Comparison of ENCODE assay signal across 17 cellular contexts in genomic region chr16:1548727-1549126, GRCh38. TPM values are rescaled to one million over a fixed set of nuclear protein-coding genes. Genes with fewer than 3 reads are reported as not detected.
DNase-seq lines count a peak whose midpoint lies in the region; ATAC-seq and TF ChIP-seq lines count a peak whose summit lies in the region.
"Had no signal": no experiment of that assay in that cellular context is flagged by ENCODE, and none has a peak within 500 bp of the region (broad histone marks: within the 10 kb centered on the region; RNA-seq: fewer than 3 reads in every experiment).

No MANE protein-coding gene starts in this region.

- no peaks in the 10 kb centered on the region for H3K27me3 ChIP-seq in RWPE2 (ENCODE audit: insufficient read depth, poor library complexity, severe bottlenecking)
- no peaks in the 10 kb centered on the region for H3K27me3 ChIP-seq in psoas muscle (ENCODE audit: insufficient read depth in 3 of 3, low read length in 2 of 3)
- no peaks in the 10 kb centered on the region for H3K27me3 ChIP-seq in PC-9 (ENCODE audit: insufficient read depth, low read depth)
- H3K27me3 ChIP-seq: vagina had no signal

- peaks cover under 1% of the 10 kb centered on the region; the same call in 1 of the 2 replicates for H3F3A ChIP-seq in PC-9 (ENCODE audit: insufficient read depth, low read depth)

- 74 to 85% (median 75%) methylated on average over 23 of the region's 23 CpGs for WGBS in psoas muscle, 3 donors

- CTCF ChIA-PET in PC-9 (lab: Charles Lee) = no interaction called here

- H3K27ac ChIP-seq in RWPE2 (ENCODE audit: poor library complexity, severe bottlenecking) = no peak overlapping the region
- H3K27ac ChIP-seq in epithelial cell of prostate = no peak overlapping the region
- peak overlapping the region; percentile 56 for H3K27ac ChIP-seq in psoas muscle
- no peak overlapping the region for H3K27ac ChIP-seq in PC-9
- H3K27ac ChIP-seq: vagina had no signal

- no peak overlapping the region for H2AFZ ChIP-seq in PC-9

- DNase-seq in DMS153 (lab: John Stamatoyannopoulos, UW) = peak; percentile 81
- no peak for DNase-seq in RWPE2 (ENCODE audit: low spot score)
- DNase-seq in epithelial cell of prostate (ENCODE audit: low read depth, low spot score) = peak; percentile 67
- no peak for DNase-seq in psoas muscle
- no peak for DNase-seq in glomerular visceral epithelial cell (ENCODE audit: extremely low spot score)
- no peak for DNase-seq in amniotic stem cell (lab: John Stamatoyannopoulos, UW)
- DNase-seq in PC-9 = no peak
- DNase-seq in HK-2 (ENCODE audit: unreplicated experiment) = no peak
- DNase-seq: activated naive CD4-positive, alpha-beta T cell; AML-193; glutamatergic neuron; kidney; NCI-H1694; NCI-H510A treated with DMSO at 0.1 percent for 48 hours had no signal

- H3K4me1 ChIP-seq in RWPE2 (ENCODE audit: insufficient read depth, poor library complexity, severe bottlenecking) (peaks cover 9% of the 10 kb centered on the region), psoas muscle (peaks cover 41% of the 10 kb centered on the region), PC-9 (replicated peaks; ENCODE audit: insufficient read depth) (peaks cover 2% of the 10 kb centered on the region)

- no peaks in the 10 kb centered on the region for H3K36me3 ChIP-seq in RWPE2 (ENCODE audit: low read depth)
- H3K36me3 ChIP-seq in psoas muscle (ENCODE audit: insufficient read depth in 1 of 2, low read depth in 1 of 2) = peaks cover 0 to 10% of the 10 kb centered on the region in 2 donors
- H3K36me3 ChIP-seq in PC-9 (ENCODE audit: low read depth) = no peaks in the 10 kb centered on the region

- TF ChIP-seq CTCF in RWPE2 (IDR thresholded peaks at IDR 0.05; ENCODE audit: poor library complexity, severe bottlenecking) (no peak), psoas muscle (IDR thresholded peaks at IDR 0.05) (no peak), PC-9 (conservative IDR thresholded peaks at IDR 0.05) (no peak)

- intact Hi-C loops in psoas muscle (cut with DNase I) (no loop called here), PC-9 (cut with micrococcal nuclease; ENCODE audit: unreplicated experiment) (no loop called here)

- no TSS peak for BruUV-seq in PC-9 (replicated peaks; lab: Mats Ljungman, UMichigan)

- H3K9me3 ChIP-seq in RWPE2 (ENCODE audit: severe bottlenecking) = no peaks in the 10 kb centered on the region
- no peaks in the 10 kb centered on the region for H3K9me3 ChIP-seq in psoas muscle
- no peaks in the 10 kb centered on the region for H3K9me3 ChIP-seq in PC-9 (ENCODE audit: insufficient read depth, low read depth)
- H3K9me3 ChIP-seq: vagina had no signal

- H3K4me2 ChIP-seq in PC-9 = no peak overlapping the region

- H4K20me1 ChIP-seq in PC-9 (ENCODE audit: insufficient read depth) = no peaks in the 10 kb centered on the region; the same call in 1 of the 2 replicates

- H3K4me3 ChIP-seq in RWPE2 (ENCODE audit: severe bottlenecking) (no peak overlapping the region), psoas muscle (no peak overlapping the region), PC-9 (no peak overlapping the region)
- H3K4me3 ChIP-seq: vagina had no signal

- ATAC-seq in RWPE2 (ENCODE audit: low read depth) = peak; percentile 79
- ATAC-seq in psoas muscle = no peak

- H3K79me2 ChIP-seq in PC-9 (ENCODE audit: low read depth) = no peaks in the 10 kb centered on the region

- POLR2A ChIA-PET in PC-9 (lab: Charles Lee; ENCODE audit: unreplicated experiment) = no interaction called here

- no peaks in the 10 kb centered on the region for H3K9me2 ChIP-seq in PC-9 (ENCODE audit: insufficient read depth)

RNA-seq across cellular contexts. Expression of gene TMEM204, which starts 15.3 kb away (rescaled TPM):
- total RNA-seq in psoas muscle (10 to 100 TPM in 2 of 4 donors, 1 to 10 TPM in 2; 7.5 to 21.7 (median 10.2) TPM), PC-9 (2021) (not detected in 2 replicates)
- polyA plus RNA-seq in psoas muscle = 10 to 100 TPM; 11.8 to 22.3 (median 12.0) TPM
- total RNA-seq: progenitor cell of endocrine pancreas had no signal

RNA-seq across cellular contexts. Expression of gene TELO2, which starts 55.6 kb away (rescaled TPM):
- total RNA-seq in psoas muscle (10 to 100 TPM; 15.8 to 23.8 (median 19.6) TPM), PC-9 (2021) (56.0 and 67.6 TPM in 2 replicates)
- 10 to 100 TPM; 11.6 to 18.3 (median 14.0) TPM for polyA plus RNA-seq in psoas muscle

RNA-seq across cellular contexts. Expression of gene PTX4, which starts 60.0 kb away (rescaled TPM):
- under 1 TPM in 1 of 4 donors, not detected in 3; 0.26 TPM for total RNA-seq in psoas muscle
- polyA plus RNA-seq in psoas muscle = under 1 TPM in 2 of 3 donors, not detected in 1; 0.04 to 0.23 TPM
- total RNA-seq in PC-9 (2021) = 0.39 TPM in 1 of 2 replicates, not detected in the other
- total RNA-seq: activated CD8-positive, alpha-beta memory T cell treated with anti-CD3 and anti-CD28 coated beads for 36 hours; kidney; progenitor cell of endocrine pancreas; vagina had no signal

Comparison
In these comparisons a context has a peak if more than half of its experiments do, and no peak if none do; other contexts are left out.
1. DNase-seq: peak in DMS153 (single experiment) and epithelial cell of prostate (single experiment); none in RWPE2 (single experiment), psoas muscle (0 of 2), glomerular visceral epithelial cell (single experiment), amniotic stem cell (single experiment), PC-9 (0 of 2) and HK-2 (single experiment).